In genomic region chr11:54561439-54561838, GRCh38 we compare ENCODE assay signal across 12 cellular contexts. TPM values are rescaled to one million over a fixed set of nuclear protein-coding genes. Genes with fewer than 3 reads are reported as not detected.
"Had no signal": no experiment of that assay in that cellular context is flagged by ENCODE, and none has a peak within 500 bp of the region (broad histone marks: within the 10 kb centered on the region; RNA-seq: fewer than 3 reads in every experiment).

No MANE protein-coding gene starts in this region.

RNA-seq across cellular contexts. Expression of gene OR4C46, which starts 42.4 kb away (rescaled TPM):
- total RNA-seq: OCI-LY7, PC-3, PC-9, Peyer's patch, Right ventricle myocardium inferior, Right ventricle myocardium superior, RPMI7951, SJCRH30, SJSA1, SK-MEL-5, T-cell had no signal
- polyA plus RNA-seq: SK-N-SH had no signal
